ENCODE assay signal across 21 cellular contexts in genomic region chr18:69814861-69815385, GRCh38.
"Had no signal": no experiment of that assay in that cellular context is flagged by ENCODE, and none has a peak within 500 bp of the region (broad histone marks: within the 10 kb centered on the region; RNA-seq: fewer than 3 reads in every experiment).

No MANE protein-coding gene starts in this region.

- H3K9me3 ChIP-seq: lower lobe of right lung, mucosa of descending colon, prostate gland, thyroid gland had no signal

- H3K27me3 Mint-ChIP-seq: effector memory CD8-positive, alpha-beta T cell; memory B cell; natural killer cell treated with Interleukin-12 subunit alpha and Interleukin-12 subunit beta and Interleukin-15 and Interleukin-18, amount 100 ng/mL, for 72 hours had no signal

- H3K27ac Mint-ChIP-seq: effector memory CD8-positive, alpha-beta T cell; memory B cell; mesothelial cell of epicardium; naive B cell; natural killer cell treated with Interleukin-12 subunit alpha and Interleukin-12 subunit beta and Interleukin-15 and Interleukin-18, amount 100 ng/mL, for 72 hours; stimulated activated effector memory CD8-positive, alpha-beta T cell treated with anti-CD3 and anti-CD28 coated beads, Interleukin-12 subunit alpha, Interleukin-12 subunit beta, amount 100 ng/mL, for 72 hours had no signal

- DNase-seq: effector memory CD8-positive, alpha-beta T cell; head of caudate nucleus; left ventricle myocardium superior; lower lobe of right lung; mucosa of descending colon; naive B cell; nucleus accumbens; sigmoid colon; stimulated activated CD4-positive, alpha-beta T cell treated with anti-CD3 and anti-CD28 coated beads, Interleukin-2, amount 100 ng/mL, for 24 hours; stimulated activated CD4-positive, alpha-beta T cell treated with anti-CD3 and anti-CD28 coated beads, Interleukin-4, amount 100 ng/mL, for 24 hours; stimulated activated naive CD4-positive, alpha-beta T cell treated with Interleukin-2 at 50 U/mL for 16 hours; stomach; thyroid gland; trophoblast cell had no signal

- H3K4me1 Mint-ChIP-seq: naive B cell had no signal

- H3K27ac ChIP-seq: coronary artery, lower lobe of right lung, prostate gland, right atrium auricular region, sigmoid colon, stomach, thyroid gland had no signal

- H3K36me3 ChIP-seq: lower lobe of right lung, prostate gland, right atrium auricular region, sigmoid colon, stomach, thyroid gland had no signal

- ATAC-seq: effector memory CD8-positive, alpha-beta T cell; left ventricle myocardium superior; lower lobe of right lung; mucosa of descending colon; natural killer cell treated with Interleukin-12 subunit alpha and Interleukin-12 subunit beta and Interleukin-15 and Interleukin-18, amount 100 ng/mL, for 72 hours; stimulated activated effector memory CD8-positive, alpha-beta T cell treated with anti-CD3 and anti-CD28 coated beads, Interleukin-12 subunit alpha, Interleukin-12 subunit beta, amount 100 ng/mL, for 72 hours had no signal

- H3K4me3 ChIP-seq: coronary artery, lower lobe of right lung, mucosa of descending colon, prostate gland, right atrium auricular region, sigmoid colon, stomach, thyroid gland had no signal

- H3K4me1 ChIP-seq: lower lobe of right lung, prostate gland, right atrium auricular region, sigmoid colon, stomach, thyroid gland had no signal

- H3K4me3 Mint-ChIP-seq: effector memory CD8-positive, alpha-beta T cell; memory B cell; mesothelial cell of epicardium; natural killer cell treated with Interleukin-12 subunit alpha and Interleukin-12 subunit beta and Interleukin-15 and Interleukin-18, amount 100 ng/mL, for 72 hours; stimulated activated effector memory CD8-positive, alpha-beta T cell treated with anti-CD3 and anti-CD28 coated beads, Interleukin-12 subunit alpha, Interleukin-12 subunit beta, amount 100 ng/mL, for 72 hours had no signal

- H3K36me3 Mint-ChIP-seq: memory B cell, mesothelial cell of epicardium, naive B cell had no signal

- H3K27me3 ChIP-seq: right atrium auricular region, sigmoid colon, stomach, thyroid gland had no signal

- H3K9me3 Mint-ChIP-seq: effector memory CD8-positive, alpha-beta T cell had no signal
